1 cellular context compared by ENCODE assay signal in the genomic region with DNA sequence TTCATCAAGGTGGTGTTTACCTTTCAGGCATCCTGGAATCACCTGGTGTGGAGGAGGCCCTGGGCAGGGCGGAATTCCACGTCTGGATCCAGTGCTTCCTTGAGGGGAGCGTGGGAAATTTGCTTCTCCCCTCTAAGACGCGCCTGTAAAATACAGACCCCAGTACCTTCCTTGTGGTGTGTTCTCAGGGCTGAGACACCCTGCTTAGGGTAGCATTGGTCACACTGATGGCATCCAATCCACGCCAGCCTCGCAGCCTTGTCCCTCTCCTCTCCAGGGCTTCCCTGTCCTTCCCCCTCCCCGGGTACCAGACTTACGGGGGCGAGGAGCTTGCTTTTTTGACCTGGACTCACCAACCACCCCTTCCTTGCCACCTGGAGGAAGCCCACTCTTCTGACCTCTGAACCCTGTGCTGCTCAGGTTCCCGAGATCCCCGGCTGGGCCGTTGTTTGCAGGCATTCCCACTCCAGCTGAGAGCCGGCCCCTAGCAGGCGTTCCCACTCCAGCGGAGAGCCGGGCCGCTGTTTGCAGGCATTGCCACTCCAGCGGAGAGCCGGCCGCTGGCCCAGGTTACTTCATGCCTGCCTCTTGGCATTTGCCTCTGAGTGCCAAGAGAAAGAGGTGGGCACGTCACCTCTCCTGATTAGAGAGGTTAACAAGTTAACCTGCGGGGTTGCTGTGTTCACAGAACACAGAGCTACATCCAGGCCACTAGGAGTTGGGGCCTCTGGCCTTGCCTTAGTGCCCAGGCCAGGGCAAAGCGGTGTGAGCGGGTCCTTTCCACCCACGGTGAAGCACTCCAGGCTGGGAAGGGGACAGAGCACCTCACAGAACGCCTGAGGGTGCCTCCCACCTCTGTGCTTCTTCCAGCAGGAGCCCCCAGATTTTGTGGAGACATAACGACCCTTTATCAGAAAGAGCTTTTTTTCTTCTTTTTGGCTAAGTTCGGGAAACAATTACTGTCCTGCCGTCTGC.
TF ChIP-seq lines count a peak whose summit lies in the region.

No MANE protein-coding gene starts in this region.

TF ChIP-seq in H1, 55 proteins besides CTCF, POLR2A, EP300 and RAD21:
- TF ChIP-seq SAP30 (IDR thresholded peaks at IDR 0.05; ENCODE audit: insufficient read depth, insufficient replicate concordance, low read length) (no peak), SP4 (IDR thresholded peaks at IDR 0.05; ENCODE audit: low read length) (no peak), EGR1 (IDR thresholded peaks at IDR 0.05; ENCODE audit: borderline replicate concordance, low read depth, low read length) (no peak), E2F6 (IDR thresholded peaks at IDR 0.05) (no peak), ZNF274 (IDR thresholded peaks at IDR 0.05; ENCODE audit: borderline replicate concordance, extremely low read depth, low read length) (no peak), TCF12 (IDR thresholded peaks at IDR 0.05; ENCODE audit: low read depth, low read length) (no peak), CBX5 (IDR thresholded peaks at IDR 0.05; ENCODE audit: low read depth, low read length) (no peak), SIN3A (conservative IDR thresholded peaks at IDR 0.05 in 1 of 2, IDR thresholded peaks at IDR 0.05 in 1 of 2; ENCODE audit: low read depth in 1 of 2, low read length in 2 of 2) (no peak), CHD1 (IDR thresholded peaks at IDR 0.05; ENCODE audit: low read depth, low read length) (no peak), SIX5 (IDR thresholded peaks at IDR 0.05; ENCODE audit: low read depth, low read length) (no peak), CREB1 (IDR thresholded peaks at IDR 0.05) (no peak), CHD7 (IDR thresholded peaks at IDR 0.05; ENCODE audit: insufficient replicate concordance, low read length) (no peak), POU5F1 (IDR thresholded peaks at IDR 0.05; ENCODE audit: low read depth, low read length) (no peak), HDAC2 (IDR thresholded peaks at IDR 0.05; ENCODE audit: borderline replicate concordance in 1 of 2, low read depth in 2 of 2, low read length in 2 of 2) (no peak)
- TF ChIP-seq, protein P1, sequence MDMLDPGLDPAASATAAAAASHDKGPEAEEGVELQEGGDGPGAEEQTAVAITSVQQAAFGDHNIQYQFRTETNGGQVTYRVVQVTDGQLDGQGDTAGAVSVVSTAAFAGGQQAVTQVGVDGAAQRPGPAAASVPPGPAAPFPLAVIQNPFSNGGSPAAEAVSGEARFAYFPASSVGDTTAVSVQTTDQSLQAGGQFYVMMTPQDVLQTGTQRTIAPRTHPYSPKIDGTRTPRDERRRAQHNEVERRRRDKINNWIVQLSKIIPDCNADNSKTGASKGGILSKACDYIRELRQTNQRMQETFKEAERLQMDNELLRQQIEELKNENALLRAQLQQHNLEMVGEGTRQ (IDR thresholded peaks at IDR 0.05; ENCODE audit: low read length) = no peak
